ENCODE assay signal across 15 cellular contexts in genomic region chr10:69437321-69438259, GRCh38. TPM values are rescaled to one million over a fixed set of nuclear protein-coding genes. Genes with fewer than 3 reads are reported as not detected.
DNase-seq lines count a peak whose midpoint lies in the region; FAIRE-seq and TF ChIP-seq lines count a peak whose summit lies in the region.
"Had no signal": no experiment of that assay in that cellular context is flagged by ENCODE, and none has a peak within 500 bp of the region (broad histone marks: within the 10 kb centered on the region; RNA-seq: fewer than 3 reads in every experiment).

No MANE protein-coding gene starts in this region.

- no peak for TF ChIP-seq POLR2A in spleen (IDR thresholded peaks at IDR 0.05)

- FAIRE-seq in urothelium cell line (lab: Jason Lieb, UNC): no peak

- H3K27ac ChIP-seq in SJCRH30 (peak overlapping the region; percentile 39), hepatocyte (peak overlapping the region; percentile 92), spleen (no peak overlapping the region)

- H3K4me3 ChIP-seq in SJCRH30: no peak overlapping the region
- H3K4me3 ChIP-seq in hepatocyte: no peak overlapping the region
- H3K4me3 ChIP-seq in spleen: no peak overlapping the region
- H3K4me3 ChIP-seq: adrenal gland, GM23338 had no signal

- WGBS in hepatocyte (ENCODE audit: low lambda C conversion rate, missing lambda C conversion rate): 87% methylated on average over 13 of the region's 13 CpGs
- WGBS in spleen, 5 donors: 86 to 93% (median 91%) methylated on average over 13 of the region's 13 CpGs

- H3K36me3 ChIP-seq in SJCRH30 (no peaks in the 10 kb centered on the region), hepatocyte (replicated peaks; ENCODE audit: insufficient read depth, low read depth) (no peaks in the 10 kb centered on the region), spleen (no peaks in the 10 kb centered on the region)
- H3K36me3 ChIP-seq: adrenal gland had no signal

- H3K4me1 ChIP-seq in SJCRH30 (peaks cover 31% of the 10 kb centered on the region), hepatocyte (ENCODE audit: insufficient read depth) (peaks cover 28% of the 10 kb centered on the region), spleen (peaks cover 0 to 22% (median 7%) of the 10 kb centered on the region in 6 donors)

- no peaks in the 10 kb centered on the region for H3K79me2 ChIP-seq in hepatocyte

- H3K9me2 ChIP-seq in hepatocyte (replicated peaks; ENCODE audit: insufficient read depth): no peaks in the 10 kb centered on the region

- H4K20me1 ChIP-seq in hepatocyte (ENCODE audit: insufficient read depth, poor library complexity, severe bottlenecking): no peaks in the 10 kb centered on the region

- no peaks in the 10 kb centered on the region for H3K9me3 ChIP-seq in SJCRH30 (replicated peaks)
- no peaks in the 10 kb centered on the region for H3K9me3 ChIP-seq in hepatocyte (ENCODE audit: low read depth)
- H3K9me3 ChIP-seq in spleen: no peaks in the 10 kb centered on the region
- H3K9me3 ChIP-seq: adrenal gland had no signal

- peak overlapping the region; percentile 47 for H3K4me2 ChIP-seq in hepatocyte
- H3K4me2 ChIP-seq: GM23338 had no signal

- TF ChIP-seq CTCF in hepatocyte (IDR thresholded peaks at IDR 0.05; ENCODE audit: poor library complexity) (no peak), spleen (IDR thresholded peaks at IDR 0.05 in 8 of 11, conservative IDR thresholded peaks at IDR 0.05 in 3 of 11) (no peak)

- DNase-seq in ELR (ENCODE audit: low read depth): peak; percentile 24
- no peak for DNase-seq in SJCRH30
- DNase-seq in hepatocyte (ENCODE audit: low spot score): no peak
- DNase-seq in spleen: peak; percentile 43
- DNase-seq in NCI-H146 (lab: John Stamatoyannopoulos, UW): no peak
- no peak for DNase-seq in urothelium cell line (ENCODE audit: low spot score)
- DNase-seq in COLO829 (ENCODE audit: low spot score): no peak
- DNase-seq in NCI-H2196 treated with DMSO at 0.1 percent for 48 hours (lab: John Stamatoyannopoulos, UW; ENCODE audit: unreplicated experiment): no peak
- DNase-seq: activated CD8-positive, alpha-beta T cell treated with anti-CD3 and anti-CD28 coated beads, Interleukin-2, amount 10 ng/mL, durations not matched to agents 7 days and 5 days; adrenal gland; DND-41; NCI-H510A treated with DMSO at 0.1 percent for 48 hours; nucleus accumbens had no signal

- no peak overlapping the region for H2AFZ ChIP-seq in hepatocyte
- H2AFZ ChIP-seq: GM23338 had no signal

- H3K27me3 ChIP-seq in SJCRH30 (no peaks in the 10 kb centered on the region), hepatocyte (no peaks in the 10 kb centered on the region), spleen (replicated peaks in 1 of 7) (no peaks in the 10 kb centered on the region)
- H3K27me3 ChIP-seq: adrenal gland had no signal

- intact Hi-C loops in spleen (cut with DNase I; ENCODE audit: low total_unique reads): no loop called here

RNA-seq across cellular contexts. Expression of gene TSPAN15, which starts 13.7 kb away (rescaled TPM):
- 12.2 and 13.5 TPM in 2 replicates for total RNA-seq in SJCRH30 (2014; rRNA removed; shearing (Covaris generic))
- 25.8 and 29.0 TPM in 2 replicates for total RNA-seq in hepatocyte
- 58.5 and 66.4 TPM in 2 replicates for polyA plus RNA-seq in hepatocyte
- 10 to 100 TPM; 23.8 to 68.4 (median 50.0) TPM for total RNA-seq in spleen
- polyA plus RNA-seq in spleen: 10 to 100 TPM; 13.5 to 28.2 (median 14.5) TPM

RNA-seq across cellular contexts. Expression of gene TACR2, which starts 20.9 kb away (rescaled TPM):
- total RNA-seq in SJCRH30 (2014; rRNA removed; shearing (Covaris generic)): 0.04 TPM in 1 of 2 replicates, not detected in the other
- total RNA-seq in hepatocyte (0.07 TPM in 1 of 2 replicates, not detected in the other), spleen (under 1 TPM in 3 of 7 donors, not detected in 4; 0.25 to 0.52 (median 0.34) TPM)
- polyA plus RNA-seq in hepatocyte (0.63 TPM in 1 of 2 replicates, not detected in the other), spleen (under 1 TPM; 0.15 to 0.36 (median 0.26) TPM)
- total RNA-seq: activated CD8-positive, alpha-beta T cell treated with anti-CD3 and anti-CD28 coated beads, Interleukin-2, amount 10 ng/mL, durations not matched to agents 7 days and 5 days; GM23338; skeletal muscle tissue had no signal
- polyA plus RNA-seq: GM23338 had no signal

Comparison
In these comparisons a context has a peak if more than half of its experiments do, and no peak if none do; other contexts are left out.
1. DNase-seq: peak in ELR (single experiment) and spleen (single experiment); none in SJCRH30 (0 of 2), hepatocyte (single experiment), NCI-H146 (single experiment), urothelium cell line (single experiment), COLO829 (single experiment) and NCI-H2196 treated with DMSO at 0.1 percent for 48 hours (single experiment).
2. H3K27ac ChIP-seq: peak in SJCRH30 (single experiment) and hepatocyte (single experiment); none in spleen (0 of 8).